23 cellular contexts compared by ENCODE assay signal in the genomic region with DNA sequence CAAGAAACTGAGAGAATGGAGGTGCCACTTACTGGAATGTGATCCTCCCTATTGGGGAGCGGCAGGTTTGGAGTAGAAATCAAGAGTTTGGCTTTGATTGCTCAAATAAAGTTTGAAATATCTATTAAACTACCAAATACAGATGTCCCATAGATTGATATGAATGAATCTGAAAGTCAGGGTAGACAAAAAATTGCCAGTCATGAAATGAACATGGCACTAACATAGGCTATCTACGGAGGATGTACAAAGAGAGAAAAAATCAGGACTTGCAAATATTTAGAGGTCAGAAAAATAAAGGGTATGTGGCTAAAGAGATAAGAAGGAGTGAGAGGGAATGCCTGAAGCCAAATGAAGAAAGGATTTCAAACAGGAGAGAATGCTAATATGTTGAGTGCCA.
"Had no signal": no experiment of that assay in that cellular context is flagged by ENCODE, and none has a peak within 500 bp of the region (broad histone marks: within the 10 kb centered on the region; RNA-seq: fewer than 3 reads in every experiment).

No MANE protein-coding gene starts in this region.

- H3K79me2 ChIP-seq: hepatocyte had no signal

- ATAC-seq: foreskin keratinocyte; gastroesophageal sphincter; heart left ventricle; left cardiac atrium; left lung; left ventricle myocardium superior; lower lobe of right lung; naive thymus-derived CD4-positive, alpha-beta T cell had no signal

- H3K4me3 ChIP-seq: coronary artery, dorsolateral prefrontal cortex, esophagus muscularis mucosa, gastroesophageal sphincter, heart left ventricle, hepatocyte, left lung, lower lobe of right lung had no signal

- FAIRE-seq: colon, endothelial cell of umbilical vein, frontal cortex, islet of Langerhans, keratinocyte had no signal

- H3K4me3 Mint-ChIP-seq: naive thymus-derived CD4-positive, alpha-beta T cell had no signal

- H3K4me2 ChIP-seq: hepatocyte had no signal

- H3K27me3 ChIP-seq: esophagus muscularis mucosa, foreskin keratinocyte, gastroesophageal sphincter, heart left ventricle, hepatocyte, left lung had no signal

- H3K27ac ChIP-seq: coronary artery, dorsolateral prefrontal cortex, esophagus muscularis mucosa, foreskin keratinocyte, gastroesophageal sphincter, heart left ventricle, hepatocyte, left lung, lower lobe of right lung had no signal

- DNase-seq: dermis blood vessel endothelial cell; dorsolateral prefrontal cortex; effector CD4-positive, alpha-beta T cell; effector memory CD4-positive, alpha-beta T cell; foreskin keratinocyte; heart left ventricle; hypothalamus; left cardiac atrium; left lung; left ventricle myocardium superior; lower lobe of right lung; mesenchymal stem cell; midbrain; naive thymus-derived CD4-positive, alpha-beta T cell had no signal

- H3K9me3 ChIP-seq: esophagus muscularis mucosa, gastroesophageal sphincter, left lung, lower lobe of right lung had no signal

- H3K4me1 Mint-ChIP-seq: naive thymus-derived CD4-positive, alpha-beta T cell had no signal

- H3K27me3 Mint-ChIP-seq: naive thymus-derived CD4-positive, alpha-beta T cell had no signal

- H3K4me1 ChIP-seq: esophagus muscularis mucosa, foreskin keratinocyte, gastroesophageal sphincter, heart left ventricle, left lung, lower lobe of right lung had no signal

- H3K36me3 ChIP-seq: esophagus muscularis mucosa, gastroesophageal sphincter, heart left ventricle, left lung, lower lobe of right lung had no signal

- H3K27ac Mint-ChIP-seq: naive thymus-derived CD4-positive, alpha-beta T cell had no signal

- H3K36me3 Mint-ChIP-seq: naive thymus-derived CD4-positive, alpha-beta T cell had no signal
